Comparison of ENCODE assay signal across 10 cellular contexts in the genomic region with DNA sequence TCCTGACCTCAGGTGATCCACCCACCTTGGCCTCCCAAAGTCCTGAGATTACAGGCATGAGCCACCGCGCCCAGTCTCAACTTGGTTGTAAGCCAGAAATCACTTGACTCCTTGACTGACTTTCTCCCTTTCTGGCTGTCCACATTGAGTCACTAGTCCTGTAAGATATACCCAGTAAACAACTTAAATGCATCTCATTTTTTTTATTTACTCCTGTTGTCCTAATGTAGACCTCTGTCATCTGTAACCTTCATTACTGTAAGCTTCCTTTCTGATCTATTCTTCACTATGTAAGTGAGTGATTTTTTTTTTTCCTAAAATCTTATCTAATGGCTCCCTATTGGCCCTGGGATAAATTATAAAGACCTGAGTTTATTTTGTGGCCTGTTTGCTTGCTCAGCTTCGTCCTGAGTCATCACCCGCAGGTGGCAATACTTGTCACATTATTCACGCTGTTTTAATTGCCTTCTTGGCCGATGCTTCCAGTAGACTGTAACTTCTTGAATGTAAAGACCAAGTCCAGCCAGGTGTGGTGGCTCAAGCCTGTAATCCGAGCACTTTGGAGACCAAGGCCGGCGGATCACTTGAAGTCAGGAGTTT. TPM values are rescaled to one million over a fixed set of nuclear protein-coding genes. Genes with fewer than 3 reads are reported as not detected.
A peak's percentile ranks its signal among the peaks of the same experiment; 100 is the strongest.
DNase-seq lines count a peak whose midpoint lies in the region; ATAC-seq, FAIRE-seq and TF ChIP-seq lines count a peak whose summit lies in the region.
"Had no signal": no experiment of that assay in that cellular context is flagged by ENCODE, and none has a peak within 500 bp of the region (broad histone marks: within the 10 kb centered on the region; RNA-seq: fewer than 3 reads in every experiment).

No MANE protein-coding gene starts in this region.

- H3K4ac ChIP-seq in mesenchymal stem cell (ENCODE audit: low read depth in 1 of 2, low read length in 2 of 2) = no peak overlapping the region

- H4K20me1 ChIP-seq in astrocyte (ENCODE audit: insufficient read depth, low read length) = peaks cover 91% of the 10 kb centered on the region

- TF ChIP-seq CTCF in CD8-positive, alpha-beta T cell (IDR thresholded peaks at IDR 0.05) = no peak
- TF ChIP-seq CTCF in astrocyte (IDR thresholded peaks at IDR 0.05; ENCODE audit: insufficient read depth, low read depth, low read length) = no peak

- H3K27ac Mint-ChIP-seq in CD8-positive, alpha-beta T cell = peak overlapping the region; percentile 46
- peak overlapping the region; percentile 85 for H3K27ac Mint-ChIP-seq in astrocyte (ENCODE audit: unreplicated experiment)

- H2AK5ac ChIP-seq in mesenchymal stem cell (ENCODE audit: low read length, severe bottlenecking) = no peak overlapping the region

- intact Hi-C loops in CD8-positive, alpha-beta T cell (cut with DNase I, micrococcal nuclease) = loop anchor here in 1 of 2 experiments (5.0 kb wide), 1 partner anchor 42 kb away; the partner anchor contains the start of gene PAFAH1B1
- intact Hi-C loops in posterior vena cava (cut with DNase I) = no loop called here

- H4K8ac ChIP-seq in mesenchymal stem cell (ENCODE audit: low read length) = no peak overlapping the region

- H2AFZ ChIP-seq in astrocyte (ENCODE audit: low read depth, low read length) (no peak overlapping the region), mesenchymal stem cell (ENCODE audit: low read depth, low read length) (no peak overlapping the region)

- H3K14ac ChIP-seq in mesenchymal stem cell (ENCODE audit: low read length in 2 of 2) = no peak overlapping the region

- H3K79me2 ChIP-seq in astrocyte (ENCODE audit: insufficient read depth, low read length) = peaks cover 100% of the 10 kb centered on the region

- no peak overlapping the region for H3K18ac ChIP-seq in mesenchymal stem cell (ENCODE audit: low read depth in 1 of 2, low read length in 2 of 2)

- H3K4me1 ChIP-seq in CD8-positive, alpha-beta T cell (ENCODE audit: insufficient read depth, low read length) = peaks cover 21% of the 10 kb centered on the region
- H3K4me1 ChIP-seq in astrocyte (ENCODE audit: insufficient read depth, low read length) (peaks cover 10% of the 10 kb centered on the region), mesenchymal stem cell (ENCODE audit: control insufficient read depth, insufficient read depth, low read depth, low read length) (peaks cover 13% of the 10 kb centered on the region)
- peaks cover 13% of the 10 kb centered on the region for H3K4me1 ChIP-seq in effector memory CD4-positive, alpha-beta T cell (ENCODE audit: control insufficient read depth, insufficient read depth, low read length, poor library complexity, severe bottlenecking)

- H3K79me1 ChIP-seq in mesenchymal stem cell (replicated peaks; ENCODE audit: low read length, poor library complexity, severe bottlenecking) = peaks cover 3% of the 10 kb centered on the region

- CTCF ChIA-PET in CD8-positive, alpha-beta T cell (lab: Charles Lee) = interaction anchor here (0.6 kb wide), 3 partner anchors 9 to 917 kb away, joined by 3 read pairs; no protein-coding TSS in a partner anchor

- no peak for FAIRE-seq in astrocyte (lab: Jason Lieb, UNC)

- H2BK120ac ChIP-seq in mesenchymal stem cell (ENCODE audit: low read depth, low read length) = no peak overlapping the region

- DNase-seq in CD8-positive, alpha-beta T cell = no peak
- DNase-seq in HS-5 (ENCODE audit: low read depth) = peak; percentile 9
- peak; percentile 91 for DNase-seq in astrocyte (ENCODE audit: low read depth)
- DNase-seq in mesenchymal stem cell = peak; percentile 38
- no peak for DNase-seq in GOT3 (lab: John Stamatoyannopoulos, UW)
- no peak for DNase-seq in effector memory CD4-positive, alpha-beta T cell
- DNase-seq in posterior vena cava (ENCODE audit: low spot score) = no peak
- no peak for DNase-seq in NCI-H1092 treated with DMSO at 0.1 percent for 48 hours (lab: John Stamatoyannopoulos, UW)
- DNase-seq: H7 had no signal

- no peak overlapping the region for H2BK12ac ChIP-seq in mesenchymal stem cell (ENCODE audit: low read length in 2 of 2)

- H3K23ac ChIP-seq in mesenchymal stem cell (ENCODE audit: low read length in 2 of 2) = no peak overlapping the region

- no peak overlapping the region for H3K4me3 Mint-ChIP-seq in CD8-positive, alpha-beta T cell
- no peak overlapping the region for H3K4me3 Mint-ChIP-seq in astrocyte (ENCODE audit: unreplicated experiment)

- WGBS in mesenchymal stem cell = 70% methylated on average over 9 of the region's 9 CpGs

- ATAC-seq in CD8-positive, alpha-beta T cell = no peak

- no peak overlapping the region for H3K27ac ChIP-seq in CD8-positive, alpha-beta T cell (ENCODE audit: low read depth, low read length)
- H3K27ac ChIP-seq in astrocyte (ENCODE audit: low read depth, low read length) = peak overlapping the region; percentile 41
- peak overlapping the region; percentile 56 for H3K27ac ChIP-seq in mesenchymal stem cell (ENCODE audit: low read length, poor library complexity, severe bottlenecking)
- H3K27ac ChIP-seq in effector memory CD4-positive, alpha-beta T cell (ENCODE audit: insufficient read depth, low read length, poor library complexity, severe bottlenecking) = no peak overlapping the region
- H3K27ac ChIP-seq: coronary artery had no signal

- H3K4me2 ChIP-seq in astrocyte (ENCODE audit: low read length) (peak overlapping the region; percentile 19), mesenchymal stem cell (ENCODE audit: low read length, poor library complexity, severe bottlenecking) (no peak overlapping the region)

- H3K9me3 ChIP-seq in CD8-positive, alpha-beta T cell (ENCODE audit: low read length) = no peaks in the 10 kb centered on the region
- H3K9me3 ChIP-seq in astrocyte (ENCODE audit: insufficient read depth, low read depth, low read length) (no peaks in the 10 kb centered on the region), mesenchymal stem cell (ENCODE audit: control insufficient read depth, low read length) (no peaks in the 10 kb centered on the region)
- H3K9me3 ChIP-seq in effector memory CD4-positive, alpha-beta T cell (ENCODE audit: control insufficient read depth, low read length) = no peaks in the 10 kb centered on the region

- no peak overlapping the region for H2BK15ac ChIP-seq in mesenchymal stem cell (ENCODE audit: low read depth, poor library complexity, severe bottlenecking)

- H3K27me3 Mint-ChIP-seq in CD8-positive, alpha-beta T cell (ENCODE audit: low read depth) = no peaks in the 10 kb centered on the region
- no peaks in the 10 kb centered on the region for H3K27me3 Mint-ChIP-seq in astrocyte (ENCODE audit: low read depth, unreplicated experiment)

- peaks cover 38% of the 10 kb centered on the region for H3K36me3 Mint-ChIP-seq in CD8-positive, alpha-beta T cell
- peaks cover 4% of the 10 kb centered on the region for H3K36me3 Mint-ChIP-seq in astrocyte (ENCODE audit: low read depth, unreplicated experiment)

- no peak overlapping the region for H3K4me3 ChIP-seq in CD8-positive, alpha-beta T cell (ENCODE audit: low read depth, low read length)
- H3K4me3 ChIP-seq in astrocyte (ENCODE audit: insufficient read depth, low read depth, low read length) (no peak overlapping the region), mesenchymal stem cell (ENCODE audit: insufficient read depth in 1 of 2, low read depth in 1 of 2, low read length in 2 of 2) (no peak overlapping the region)
- H3K4me3 ChIP-seq in effector memory CD4-positive, alpha-beta T cell (ENCODE audit: insufficient read depth, low read depth, low read length, poor library complexity, severe bottlenecking) = no peak overlapping the region
- H3K4me3 ChIP-seq: coronary artery had no signal

- no peaks in the 10 kb centered on the region for H3K27me3 ChIP-seq in CD8-positive, alpha-beta T cell (ENCODE audit: insufficient read depth, low read length)
- H3K27me3 ChIP-seq in astrocyte (ENCODE audit: insufficient read depth, low read length) = no peaks in the 10 kb centered on the region
- H3K27me3 ChIP-seq in mesenchymal stem cell (ENCODE audit: control insufficient read depth in 1 of 2, insufficient read depth in 1 of 2, low read length in 2 of 2) = no peaks in the 10 kb centered on the region
- H3K27me3 ChIP-seq in effector memory CD4-positive, alpha-beta T cell (replicated peaks; ENCODE audit: control insufficient read depth, insufficient read depth, low read length, poor library complexity, severe bottlenecking) = no peaks in the 10 kb centered on the region

- H3K36me3 ChIP-seq in CD8-positive, alpha-beta T cell (ENCODE audit: insufficient read depth, low read length) = peaks cover 7% of the 10 kb centered on the region
- H3K36me3 ChIP-seq in astrocyte (ENCODE audit: insufficient read depth, low read length) = peaks cover 5% of the 10 kb centered on the region
- H3K36me3 ChIP-seq in mesenchymal stem cell (ENCODE audit: control insufficient read depth in 1 of 2, insufficient read depth in 2 of 2, low read depth in 1 of 2, low read length in 2 of 2) = peaks cover 12 to 34% of the 10 kb centered on the region in 2 experiments
- peaks cover 7% of the 10 kb centered on the region for H3K36me3 ChIP-seq in effector memory CD4-positive, alpha-beta T cell (ENCODE audit: control insufficient read depth, insufficient read depth, low read length)

- no peak overlapping the region for H2BK5ac ChIP-seq in mesenchymal stem cell (ENCODE audit: low read depth, low read length, poor library complexity, severe bottlenecking)

- no peaks in the 10 kb centered on the region for H3K9me3 Mint-ChIP-seq in CD8-positive, alpha-beta T cell
- H3K9me3 Mint-ChIP-seq in astrocyte (ENCODE audit: unreplicated experiment) = no peaks in the 10 kb centered on the region

- peaks cover 70% of the 10 kb centered on the region for H3K4me1 Mint-ChIP-seq in CD8-positive, alpha-beta T cell (ENCODE audit: low read depth)
- H3K4me1 Mint-ChIP-seq in astrocyte (ENCODE audit: low read depth, unreplicated experiment) = peaks cover 37% of the 10 kb centered on the region

- H4K91ac ChIP-seq in mesenchymal stem cell (ENCODE audit: low read length) = no peak overlapping the region

- POLR2A ChIA-PET in CD8-positive, alpha-beta T cell (lab: Charles Lee) = no interaction called here

- H3K9ac ChIP-seq in astrocyte (ENCODE audit: low read length) = no peak overlapping the region
- H3K9ac ChIP-seq in mesenchymal stem cell (ENCODE audit: low read length) = no peak overlapping the region

RNA-seq across cellular contexts. Expression of gene PAFAH1B1, which starts 41.0 kb away (rescaled TPM):
- total RNA-seq in CD8-positive, alpha-beta T cell = 100 to 1,000 TPM; 139 to 157 TPM
- total RNA-seq in astrocyte = 195 and 204 TPM in 2 replicates
- polyA plus RNA-seq in mesenchymal stem cell (2013, experiment 1 of 2) = 68.6 TPM
- polyA plus RNA-seq in mesenchymal stem cell (2013, experiment 2 of 2) = 68.2 TPM
- total RNA-seq in posterior vena cava = 100 to 1,000 TPM; 129 to 138 TPM

Comparison
In these comparisons a context has a peak if more than half of its experiments do, and no peak if none do; other contexts are left out.
1. DNase-seq: peak in HS-5 (single experiment), astrocyte (single experiment) and mesenchymal stem cell (single experiment); none in CD8-positive, alpha-beta T cell (0 of 7), GOT3 (single experiment), effector memory CD4-positive, alpha-beta T cell (0 of 3), posterior vena cava (single experiment) and NCI-H1092 treated with DMSO at 0.1 percent for 48 hours (single experiment).
2. H3K27ac ChIP-seq: peak in astrocyte (single experiment) and mesenchymal stem cell (single experiment); none in CD8-positive, alpha-beta T cell (single experiment) and effector memory CD4-positive, alpha-beta T cell (single experiment).